In genomic region chr1:171742577-171742922, GRCh38 we compare ENCODE assay signal across 7 cellular contexts. TPM values are rescaled to one million over a fixed set of nuclear protein-coding genes. Genes with fewer than 3 reads are reported as not detected.
DNase-seq lines count a peak whose midpoint lies in the region; ATAC-seq, FAIRE-seq and TF ChIP-seq lines count a peak whose summit lies in the region.

No MANE protein-coding gene starts in this region.

- POLR2A ChIA-PET in PC-3 (lab: Charles Lee; ENCODE audit: unreplicated experiment): interaction anchor here (1.7 kb wide), 1 partner anchor 39 kb away, joined by 14 read pairs; the partner anchor contains the start of gene METTL13

- peaks cover 10% of the 10 kb centered on the region for H3F3A ChIP-seq in PC-3 (ENCODE audit: low read length, unreplicated experiment)

- no peaks in the 10 kb centered on the region for H3K9me3 ChIP-seq in PC-3 (ENCODE audit: low read length)
- H3K9me3 ChIP-seq in iPS-20b (ENCODE audit: insufficient read depth, low read depth, low read length): no peaks in the 10 kb centered on the region
- no peaks in the 10 kb centered on the region for H3K9me3 ChIP-seq in small intestine (ENCODE audit: control insufficient read depth, low read depth)

- H2AFZ ChIP-seq in PC-3 (ENCODE audit: low read length): peak overlapping the region; percentile 95

- FAIRE-seq in small intestine (lab: Jason Lieb, UNC): no peak

- H3K36me3 ChIP-seq in PC-3 (ENCODE audit: low read depth, low read length): peaks cover 2% of the 10 kb centered on the region; the same call in 1 of the 2 replicates
- no peaks in the 10 kb centered on the region for H3K36me3 ChIP-seq in iPS-20b (ENCODE audit: insufficient read depth, low read depth, low read length)
- peaks cover 0 to 2% of the 10 kb centered on the region in 2 donors for H3K36me3 ChIP-seq in small intestine (ENCODE audit: control insufficient read depth in 2 of 2, insufficient read depth in 2 of 2, low read length in 2 of 2)

- CTCF ChIA-PET in PC-3 (lab: Charles Lee): interaction anchor here (0.6 to 1.0 kb wide), 2 partner anchors 101 to 429 kb away, joined by 3 to 6 read pairs; no protein-coding TSS in a partner anchor

- peak; percentile 62 for ATAC-seq in PC-3

- peak overlapping the region; percentile 74 for H3K27ac ChIP-seq in PC-3 (ENCODE audit: low read length)
- H3K27ac ChIP-seq in iPS-20b (ENCODE audit: low read length): peak overlapping the region; percentile 72
- peak overlapping the region; percentile 92 to 99 for H3K27ac ChIP-seq in small intestine (ENCODE audit: low read depth in 1 of 2, low read length in 1 of 2)

- intact Hi-C loops in PC-3 (cut with micrococcal nuclease): loop anchor here (1.0 kb wide), 3 partner anchors 39 to 241 kb away; partner anchors contain the start of gene METTL13

- peak overlapping the region; percentile 72 for H3K4me3 ChIP-seq in HFF-Myc (replicated peaks; ENCODE audit: low read depth, low read length)
- peak overlapping the region; percentile 75 for H3K4me3 ChIP-seq in PC-3 (ENCODE audit: low read length)
- peak overlapping the region; percentile 93 for H3K4me3 ChIP-seq in astrocyte of the spinal cord (ENCODE audit: low read depth, low read length)
- peak overlapping the region; percentile 94 for H3K4me3 ChIP-seq in iPS-20b (ENCODE audit: low read length)
- H3K4me3 ChIP-seq in small intestine (ENCODE audit: low read depth in 1 of 2, low read length in 2 of 2): peak overlapping the region; percentile 80 to 97

- in situ Hi-C loops in astrocyte of the spinal cord (cut with HindIII; ENCODE audit: low sequenced_read_pairs): no loop called here

- H4K20me1 ChIP-seq in PC-3 (ENCODE audit: low read length): no peaks in the 10 kb centered on the region

- DNase-seq in GM03348 (ENCODE audit: low spot score) (peak; percentile 57), HFF-Myc (ENCODE audit: extremely low read depth, low read depth) (no peak), PC-3 (peak; percentile 85), astrocyte of the spinal cord (ENCODE audit: low read depth, low spot score) (no peak), small intestine (no peak), inferior parietal cortex (ENCODE audit: extremely low spot score) (no peak)

- no peaks in the 10 kb centered on the region for H3K9me2 ChIP-seq in PC-3 (replicated peaks; ENCODE audit: low read length)

- peak overlapping the region; percentile 78 for H3K4me2 ChIP-seq in PC-3 (ENCODE audit: low read length)

- 0 to 1% (median 1%) methylated on average over 14 of the region's 14 CpGs for WGBS in small intestine, 3 donors

- peaks cover 29% of the 10 kb centered on the region for H3K79me2 ChIP-seq in PC-3 (ENCODE audit: low read length)

- H3K4me1 ChIP-seq in PC-3 (ENCODE audit: insufficient read depth, low read length) (peaks cover 40% of the 10 kb centered on the region), iPS-20b (ENCODE audit: insufficient read depth, low read length) (peaks cover 15% of the 10 kb centered on the region), small intestine (ENCODE audit: control insufficient read depth in 2 of 2, insufficient read depth in 1 of 2, low read depth in 1 of 2, low read length in 1 of 2) (peaks cover 0 to 4% of the 10 kb centered on the region in 2 donors)

- BruUV-seq in PC-3 (replicated peaks; lab: Mats Ljungman, UMichigan): no TSS peak

- H3K9ac ChIP-seq in PC-3 (ENCODE audit: low read length) (peak overlapping the region; percentile 78), iPS-20b (ENCODE audit: low read depth, low read length) (peak overlapping the region; percentile 90)

- no peak for TF ChIP-seq CTCF in HFF-Myc (IDR thresholded peaks at IDR 0.05; ENCODE audit: low read depth, low read length, missing control alignments)
- no peak for TF ChIP-seq CTCF in PC-3 (conservative IDR thresholded peaks at IDR 0.05; ENCODE audit: low read depth, low read length)
- no peak for TF ChIP-seq CTCF in astrocyte of the spinal cord (IDR thresholded peaks at IDR 0.05; ENCODE audit: low read depth, low read length)

- H3K27me3 ChIP-seq in PC-3 (ENCODE audit: low read length): no peaks in the 10 kb centered on the region
- H3K27me3 ChIP-seq in iPS-20b (ENCODE audit: insufficient read depth, low read length): no peaks in the 10 kb centered on the region
- no peaks in the 10 kb centered on the region for H3K27me3 ChIP-seq in small intestine (ENCODE audit: control insufficient read depth in 2 of 2, insufficient read depth in 2 of 2, low read length in 2 of 2)

RNA-seq across cellular contexts. Expression of gene VAMP4, which starts 0.7 kb away (rescaled TPM):
- 5.2 and 7.2 TPM in 2 replicates for total RNA-seq in PC-3 (2014; rRNA removed)
- 1 to 10 TPM; 5.2 to 9.7 (median 8.1) TPM for polyA plus RNA-seq in small intestine

RNA-seq across cellular contexts. Expression of gene METTL13, which starts 38.9 kb away (rescaled TPM):
- 115 and 138 TPM in 2 replicates for total RNA-seq in PC-3 (2014; rRNA removed)
- 10 to 100 TPM; 15.7 to 25.0 (median 15.9) TPM for polyA plus RNA-seq in small intestine

Comparison
In these comparisons a context has a peak if more than half of its experiments do, and no peak if none do; other contexts are left out.
1. DNase-seq: peak in GM03348 (single experiment) and PC-3 (single experiment); none in HFF-Myc (single experiment), astrocyte of the spinal cord (single experiment), small intestine (single experiment) and inferior parietal cortex (single experiment).
2. Peak in every context shown above with its lines, with median percentiles within 50 percentile points of each other: H3K4me3 ChIP-seq and H3K27ac ChIP-seq.